In genomic region chr16:86495357-86495701, GRCh38 we compare ENCODE assay signal across 1 cellular context.
TF ChIP-seq lines count a peak whose summit lies in the region.

No MANE protein-coding gene starts in this region.

TF ChIP-seq in GM12891, 5 proteins besides CTCF, POLR2A, EP300 and RAD21 (continued from another document):
- no peak for TF ChIP-seq POLR2AphosphoS5 (IDR thresholded peaks at IDR 0.05; ENCODE audit: low read depth, low read length)
- TF ChIP-seq SPI1 (IDR thresholded peaks at IDR 0.05; ENCODE audit: low read depth, low read length), result no peak
- no peak for TF ChIP-seq POU2F2 (IDR thresholded peaks at IDR 0.05; ENCODE audit: low read depth, low read length)
